ENCODE assay signal across 19 cellular contexts in genomic region chr14:30569216-30569902, GRCh38. TPM values are rescaled to one million over a fixed set of nuclear protein-coding genes. Genes with fewer than 3 reads are reported as not detected.
DNase-seq lines count a peak whose midpoint lies in the region; ATAC-seq and TF ChIP-seq lines count a peak whose summit lies in the region.
"Had no signal": no experiment of that assay in that cellular context is flagged by ENCODE, and none has a peak within 500 bp of the region (broad histone marks: within the 10 kb centered on the region; RNA-seq: fewer than 3 reads in every experiment).

No MANE protein-coding gene starts in this region.

- H3K4me1 ChIP-seq in GM23338 (ENCODE audit: insufficient read depth) (peaks cover 50% of the 10 kb centered on the region), RWPE2 (ENCODE audit: insufficient read depth, poor library complexity, severe bottlenecking) (peaks cover 15% of the 10 kb centered on the region), lower lobe of right lung (no peaks in the 10 kb centered on the region)

- H2AFZ ChIP-seq in GM23338: no peak overlapping the region

- no peaks in the 10 kb centered on the region for H3F3A ChIP-seq in GM23338 (replicated peaks; ENCODE audit: low read depth)

- H3K4me3 ChIP-seq in AG10803 (ENCODE audit: low read length) (no peak overlapping the region), GM23338 (no peak overlapping the region), RWPE2 (ENCODE audit: severe bottlenecking) (no peak overlapping the region), lower lobe of right lung (no peak overlapping the region)
- H3K4me3 ChIP-seq: gastroesophageal sphincter had no signal

- H3K36me3 Mint-ChIP-seq in GM23338 (ENCODE audit: low read depth): peaks cover 5% of the 10 kb centered on the region; the same call in 2 of the 3 replicates

- H3K36me3 ChIP-seq in GM23338 (ENCODE audit: insufficient read depth): no peaks in the 10 kb centered on the region; the same call in 1 of the 2 replicates
- peaks cover 24% of the 10 kb centered on the region for H3K36me3 ChIP-seq in RWPE2 (ENCODE audit: low read depth)
- H3K36me3 ChIP-seq in lower lobe of right lung: no peaks in the 10 kb centered on the region
- H3K36me3 ChIP-seq: gastroesophageal sphincter had no signal

- H3K79me2 ChIP-seq in GM23338 (replicated peaks; ENCODE audit: insufficient read depth): peaks cover 100% of the 10 kb centered on the region

- 0 out of 2 replicates have a peak overlapping the region, but pooled peaks have one; percentile 10 for H3K27ac ChIP-seq in GM23338 (ENCODE audit: low read depth)
- H3K27ac ChIP-seq in RWPE2 (ENCODE audit: poor library complexity, severe bottlenecking): no peak overlapping the region
- H3K27ac ChIP-seq in lower lobe of right lung: no peak overlapping the region
- H3K27ac ChIP-seq: epithelial cell of prostate, gastroesophageal sphincter had no signal

- H3K27me3 Mint-ChIP-seq in GM23338 (ENCODE audit: insufficient read depth, low read depth, poor library complexity): peaks cover 3% of the 10 kb centered on the region

- H3K27me3 ChIP-seq in GM23338 (ENCODE audit: insufficient read depth) (no peaks in the 10 kb centered on the region), RWPE2 (ENCODE audit: insufficient read depth, poor library complexity, severe bottlenecking) (no peaks in the 10 kb centered on the region), lower lobe of right lung (ENCODE audit: low read depth) (no peaks in the 10 kb centered on the region)
- H3K27me3 ChIP-seq: gastroesophageal sphincter had no signal

- H3K27ac Mint-ChIP-seq in GM23338: 0 out of 2 replicates have a peak overlapping the region, but pooled peaks have one; percentile 57
- H3K27ac Mint-ChIP-seq: activated T-helper 2 cell treated with anti-CD3 and anti-CD28 coated beads, Interferon-gamma antibody, Interleukin-2, Interleukin-4, amounts not matched to agents 10 μg/mL and 5 μg/mL and 100 μg/mL, durations not matched to agents 14 hours and 24 hours and 36 hours; stimulated activated effector memory CD8-positive, alpha-beta T cell treated with anti-CD3 and anti-CD28 coated beads, Interleukin-12 subunit alpha, Interleukin-12 subunit beta, amount 100 ng/mL, for 72 hours had no signal

- no peak overlapping the region for H3K4me3 Mint-ChIP-seq in GM23338
- H3K4me3 Mint-ChIP-seq: stimulated activated effector memory CD8-positive, alpha-beta T cell treated with anti-CD3 and anti-CD28 coated beads, Interleukin-12 subunit alpha, Interleukin-12 subunit beta, amount 100 ng/mL, for 72 hours had no signal

- peaks cover 82% of the 10 kb centered on the region for H4K20me1 ChIP-seq in GM23338 (replicated peaks; ENCODE audit: insufficient read depth)

- intact Hi-C loops in lower lobe of right lung (cut with DNase I): no loop called here

- peak; percentile 28; the same call in 1 of the 3 replicates for ATAC-seq in GM23338
- ATAC-seq in RWPE2 (ENCODE audit: low read depth): peak; percentile 21; the same call in 1 of the 3 replicates
- ATAC-seq in lower lobe of right lung: no peak
- ATAC-seq: gastroesophageal sphincter; left colon; stimulated activated effector memory CD8-positive, alpha-beta T cell treated with anti-CD3 and anti-CD28 coated beads, Interleukin-12 subunit alpha, Interleukin-12 subunit beta, amount 100 ng/mL, for 72 hours had no signal

- peak overlapping the region; percentile 29; the same call in 1 of the 2 replicates for H3K4me2 ChIP-seq in GM23338

- TF ChIP-seq CTCF in AG10803 (conservative IDR thresholded peaks at IDR 0.05; ENCODE audit: low read length): no peak
- no peak for TF ChIP-seq CTCF in GM23338 (conservative IDR thresholded peaks at IDR 0.05; ENCODE audit: low read depth in 2 of 2)
- no peak for TF ChIP-seq CTCF in RWPE2 (IDR thresholded peaks at IDR 0.05; ENCODE audit: poor library complexity, severe bottlenecking)
- no peak for TF ChIP-seq CTCF in lower lobe of right lung (IDR thresholded peaks at IDR 0.05)

- H3K9me3 ChIP-seq in RWPE2 (ENCODE audit: severe bottlenecking): peaks cover 4% of the 10 kb centered on the region
- no peaks in the 10 kb centered on the region for H3K9me3 ChIP-seq in lower lobe of right lung
- H3K9me3 ChIP-seq: gastroesophageal sphincter had no signal

- no peaks in the 10 kb centered on the region for H3K9me3 Mint-ChIP-seq in GM23338
- H3K9me3 Mint-ChIP-seq: activated T-helper 2 cell treated with anti-CD3 and anti-CD28 coated beads, Interferon-gamma antibody, Interleukin-2, Interleukin-4, amounts not matched to agents 10 μg/mL and 5 μg/mL and 100 μg/mL, durations not matched to agents 14 hours and 24 hours and 36 hours; stimulated activated effector memory CD8-positive, alpha-beta T cell treated with anti-CD3 and anti-CD28 coated beads, Interleukin-12 subunit alpha, Interleukin-12 subunit beta, amount 100 ng/mL, for 72 hours had no signal

- H3K9me2 ChIP-seq in GM23338 (ENCODE audit: insufficient read depth): no peaks in the 10 kb centered on the region

- DNase-seq in AG10803 (ENCODE audit: low read depth): peak; percentile 29
- DNase-seq in GM23338 (ENCODE audit: low spot score): peak; percentile 36
- no peak for DNase-seq in RWPE2 (ENCODE audit: low spot score)
- peak; percentile 20 for DNase-seq in glomerular visceral epithelial cell (ENCODE audit: extremely low spot score)
- no peak for DNase-seq in NCI-H128 (lab: John Stamatoyannopoulos, UW; ENCODE audit: unreplicated experiment)
- DNase-seq in iPS-NIHi7 (ENCODE audit: extremely low spot score): no peak
- DNase-seq in NCI-H446 treated with DMSO at 0.1 percent for 48 hours (lab: John Stamatoyannopoulos, UW): no peak
- DNase-seq in lower lobe of right lung: no peak
- DNase-seq: activated CD4-positive, alpha-beta T cell treated with anti-CD3 and anti-CD28 coated beads for 4 hours; DMS79; Kasumi-1; left colon; midbrain; NCI-H1417; NCI-H774 had no signal

- H3K4me1 Mint-ChIP-seq in GM23338: peaks cover 70% of the 10 kb centered on the region

TF ChIP-seq in GM23338, 12 proteins besides CTCF, POLR2A, EP300 and RAD21:
- TF ChIP-seq EZH2phosphoT487 (IDR thresholded peaks at IDR 0.05; ENCODE audit: unreplicated experiment): no peak
- no peak for TF ChIP-seq CREB1 (CRISPR knock-in tag; IDR thresholded peaks at IDR 0.05; ENCODE audit: low read depth)

RNA-seq across cellular contexts. Expression of gene G2E3, which starts 10.4 kb away (rescaled TPM):
- 67.4 and 72.4 TPM in 2 replicates for total RNA-seq in GM23338 (2014; rRNA removed; shearing (Covaris generic))
- polyA plus RNA-seq in GM23338 (2016; fragmentation: Nextera tagmentation; extraction: Ambion mirVana): 87.8 and 113 TPM in 2 replicates
- 14.3 TPM for total RNA-seq in lower lobe of right lung

RNA-seq across cellular contexts. Expression of gene SCFD1, which starts 52.8 kb away (rescaled TPM):
- total RNA-seq in GM23338 (2014; rRNA removed; shearing (Covaris generic)): 77.6 and 80.2 TPM in 2 replicates
- 99.2 and 110 TPM in 2 replicates for polyA plus RNA-seq in GM23338 (2016; fragmentation: Nextera tagmentation; extraction: Ambion mirVana)
- 73.8 TPM for total RNA-seq in lower lobe of right lung

Comparison
In these comparisons a context has a peak if more than half of its experiments do, and no peak if none do; other contexts are left out.
1. DNase-seq: peak in AG10803 (single experiment), GM23338 (single experiment) and glomerular visceral epithelial cell (single experiment); none in RWPE2 (single experiment), NCI-H128 (single experiment), iPS-NIHi7 (single experiment), NCI-H446 treated with DMSO at 0.1 percent for 48 hours (single experiment) and lower lobe of right lung (single experiment).
2. ATAC-seq: peak in GM23338 (single experiment) and RWPE2 (single experiment); none in lower lobe of right lung (0 of 2).